Comparison of ENCODE assay signal across 10 cellular contexts in genomic region chr5:16819522-16820167, GRCh38.
DNase-seq lines count a peak whose midpoint lies in the region; ATAC-seq, FAIRE-seq and TF ChIP-seq lines count a peak whose summit lies in the region.
"Had no signal": no experiment of that assay in that cellular context is flagged by ENCODE, and none has a peak within 500 bp of the region (broad histone marks: within the 10 kb centered on the region; RNA-seq: fewer than 3 reads in every experiment).

No MANE protein-coding gene starts in this region.

- peak in 3 of 4 donors; percentile 35 to 50 (median 50) for ATAC-seq in pancreas

- no peak for TF ChIP-seq EP300 in SK-N-SH (IDR thresholded peaks at IDR 0.05; ENCODE audit: borderline replicate concordance in 1 of 2, low read depth in 1 of 2, low read length in 1 of 2)

- no peak for FAIRE-seq in pancreas (lab: Jason Lieb, UNC)

- H3K9ac ChIP-seq in SK-N-SH: peak overlapping the region; percentile 19; the same call in 1 of the 2 replicates

- H3F3A ChIP-seq in SK-N-SH (replicated peaks; ENCODE audit: insufficient read depth): peaks cover 18% of the 10 kb centered on the region

- 88% methylated on average over 2 of the region's 4 CpGs for WGBS in SK-N-SH (ENCODE audit: low lambda C conversion rate)
- 73% methylated on average over 4 of the region's 4 CpGs for WGBS in pancreas, 2 donors

- H3K9me2 ChIP-seq in SK-N-SH: no peaks in the 10 kb centered on the region

- peak; percentile 89 for DNase-seq in AG10803 (ENCODE audit: low read depth)
- no peak for DNase-seq in SK-N-SH
- peak; percentile 42 for DNase-seq in fibroblast of mammary gland (ENCODE audit: low read depth)
- DNase-seq in pancreas: no peak
- no peak for DNase-seq in NCI-H1417 treated with DMSO at 0.1 percent for 48 hours (lab: John Stamatoyannopoulos, UW)
- no peak for DNase-seq in stimulated activated CD4-positive, alpha-beta T cell treated with anti-CD3 and anti-CD28 coated beads, Interleukin-15, amount 100 ng/mL, for 24 hours
- DNase-seq in stimulated activated CD4-positive, alpha-beta T cell treated with anti-CD3 and anti-CD28 coated beads, Interleukin-4, amount 100 ng/mL, for 4 hours: no peak
- no peak for DNase-seq in NCI-H2029 treated with DMSO at 0.1 percent for 48 hours (lab: John Stamatoyannopoulos, UW)
- DNase-seq: BE2C, NCI-H2171 had no signal

- H3K9me3 ChIP-seq in SK-N-SH (no peaks in the 10 kb centered on the region), pancreas (no peaks in the 10 kb centered on the region)
- H3K9me3 ChIP-seq: BE2C had no signal

- H3K4me1 ChIP-seq in SK-N-SH (ENCODE audit: control insufficient read depth in 1 of 2, insufficient read depth in 2 of 2, low read depth in 1 of 2, low read length in 1 of 2) (peaks cover 0 to 13% of the 10 kb centered on the region in 2 experiments; a peak in 2 of 4 replicates), pancreas (peaks cover 12 to 22% (median 18%) of the 10 kb centered on the region in 3 donors)
- H3K4me1 ChIP-seq: BE2C had no signal

- no peak; the same call in 1 of the 2 replicates for TF ChIP-seq CTCF in AG10803 (conservative IDR thresholded peaks at IDR 0.05; ENCODE audit: low read length)
- TF ChIP-seq CTCF in SK-N-SH (IDR thresholded peaks at IDR 0.05): no peak
- no peak for TF ChIP-seq CTCF in fibroblast of mammary gland (conservative IDR thresholded peaks at IDR 0.05; ENCODE audit: control insufficient read depth, insufficient read depth, low read depth, low read length)
- no peak for TF ChIP-seq CTCF in pancreas (IDR thresholded peaks at IDR 0.05)

- H3K79me2 ChIP-seq in SK-N-SH (ENCODE audit: insufficient read depth): peaks cover 99% of the 10 kb centered on the region

- H2AFZ ChIP-seq in SK-N-SH (ENCODE audit: low read depth): no peak overlapping the region

- peaks cover 80% of the 10 kb centered on the region for H4K20me1 ChIP-seq in SK-N-SH (ENCODE audit: insufficient read depth)

- POLR2A ChIA-PET in SK-N-SH (lab: Yijun Ruan, JAX): no interaction called here

- CTCF ChIA-PET in SK-N-SH (lab: Yijun Ruan, JAX): interaction anchor here (5.1 kb wide), 1 partner anchor 370 kb away, joined by 15 read pairs; no protein-coding TSS in a partner anchor

- no peak for TF ChIP-seq RAD21 in SK-N-SH (IDR thresholded peaks at IDR 0.05; ENCODE audit: low read length)

- H3K4me2 ChIP-seq in SK-N-SH: peak overlapping the region; percentile 71

- H3K4me3 ChIP-seq in AG10803 (ENCODE audit: low read length): no peak overlapping the region
- H3K4me3 ChIP-seq in SK-N-SH (ENCODE audit: low read depth in 2 of 2, low read length in 1 of 2): no peak overlapping the region
- no peak overlapping the region for H3K4me3 ChIP-seq in fibroblast of mammary gland (ENCODE audit: control insufficient read depth, low read depth, low read length)
- no peak overlapping the region for H3K4me3 ChIP-seq in pancreas

- H3K36me3 ChIP-seq in SK-N-SH (replicated peaks in 1 of 2; ENCODE audit: control insufficient read depth in 1 of 2, insufficient read depth in 2 of 2, low read length in 1 of 2): peaks cover 0 to 24% of the 10 kb centered on the region in 2 experiments
- H3K36me3 ChIP-seq in pancreas: peaks cover 0 to 4% (median 0%) of the 10 kb centered on the region in 3 donors
- H3K36me3 ChIP-seq: BE2C had no signal

- H3K27ac ChIP-seq in SK-N-SH (ENCODE audit: low read depth in 2 of 2, low read length in 1 of 2) (peak overlapping the region in 1 of 2 experiments; percentile 90; a peak in 2 of 4 replicates), pancreas (peak overlapping the region in 3 of 4 donors; percentile 6 to 43 (median 35))

- H3K27me3 ChIP-seq in SK-N-SH (ENCODE audit: insufficient read depth) (no peaks in the 10 kb centered on the region), pancreas (no peaks in the 10 kb centered on the region)
- H3K27me3 ChIP-seq: BE2C had no signal

- intact Hi-C loops in pancreas (cut with DNase I): loop anchor here in 1 of 3 donors (10.0 kb wide), 1 partner anchor 115 kb away; the partner anchor contains the start of gene MYO10

TF ChIP-seq in SK-N-SH, 30 proteins besides CTCF, POLR2A, EP300 and RAD21:
- TF ChIP-seq MEF2A (IDR thresholded peaks at IDR 0.05; ENCODE audit: borderline replicate concordance, low read depth) (peak; percentile 53; the same call in 1 of the 2 replicates), ELF1 (IDR thresholded peaks at IDR 0.05) (no peak)

Comparison
In these comparisons a context has a peak if more than half of its experiments do, and no peak if none do; other contexts are left out.
1. DNase-seq: peak in AG10803 (single experiment) and fibroblast of mammary gland (single experiment); none in SK-N-SH (single experiment), pancreas (0 of 6), NCI-H1417 treated with DMSO at 0.1 percent for 48 hours (single experiment), stimulated activated CD4-positive, alpha-beta T cell treated with anti-CD3 and anti-CD28 coated beads, Interleukin-15, amount 100 ng/mL, for 24 hours (single experiment), stimulated activated CD4-positive, alpha-beta T cell treated with anti-CD3 and anti-CD28 coated beads, Interleukin-4, amount 100 ng/mL, for 4 hours (0 of 2) and NCI-H2029 treated with DMSO at 0.1 percent for 48 hours (single experiment).